16 cellular contexts compared by ENCODE assay signal in the genomic region with DNA sequence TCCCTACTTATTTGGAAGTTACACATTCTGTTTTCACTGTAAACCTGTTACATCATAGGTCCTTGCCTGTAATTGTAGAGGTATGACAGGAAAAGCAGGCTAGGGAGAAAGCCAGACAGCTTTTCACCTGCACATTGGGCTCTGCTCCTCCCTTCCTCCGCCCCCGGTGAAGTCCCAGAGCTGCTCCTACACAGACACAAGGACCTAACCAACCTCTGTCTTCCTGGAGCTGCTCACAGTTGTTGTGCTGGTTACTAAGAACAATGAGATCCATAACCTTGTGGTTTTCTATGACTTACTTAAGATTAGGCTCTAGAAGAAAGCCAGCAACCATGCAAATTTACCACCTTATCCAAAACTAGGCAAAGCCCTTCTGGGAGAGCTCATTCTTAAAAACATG. TPM values are rescaled to one million over a fixed set of nuclear protein-coding genes. Genes with fewer than 3 reads are reported as not detected.
DNase-seq lines count a peak whose midpoint lies in the region; TF ChIP-seq lines count a peak whose summit lies in the region.
"Had no signal": no experiment of that assay in that cellular context is flagged by ENCODE, and none has a peak within 500 bp of the region (broad histone marks: within the 10 kb centered on the region; RNA-seq: fewer than 3 reads in every experiment).

No MANE protein-coding gene starts in this region.

- H3K4me1 Mint-ChIP-seq in HFFc6 (ENCODE audit: low read depth): peaks cover 45% of the 10 kb centered on the region
- no peaks in the 10 kb centered on the region for H3K4me1 Mint-ChIP-seq in activated T-helper 2 cell treated with anti-CD3 and anti-CD28 coated beads, Interferon-gamma antibody, Interleukin-2, Interleukin-4, amounts not matched to agents 10 μg/mL and 5 μg/mL and 100 μg/mL, durations not matched to agents 14 hours and 24 hours and 36 hours (ENCODE audit: low read depth)
- H3K4me1 Mint-ChIP-seq: B cell, H9 had no signal

- DNase-seq in HFFc6 (peak; percentile 3), NCI-H226 (peak; percentile 21), cardiac fibroblast (ENCODE audit: low read depth in 2 of 2) (peak; percentile 15 to 33), islet precursor cell (peak; percentile 75), RKO (ENCODE audit: low spot score) (no peak), H4 (ENCODE audit: low spot score) (no peak), hippocampal formation (lab: John Stamatoyannopoulos, UW) (no peak)
- DNase-seq in activated T-helper 2 cell treated with anti-CD3 and anti-CD28 coated beads, Interferon-gamma antibody, Interleukin-2, Interleukin-4, amounts not matched to agents 10 μg/mL and 5 μg/mL and 100 μg/mL, durations not matched to agents 14 hours and 24 hours and 36 hours (ENCODE audit: low spot score): no peak
- DNase-seq: CD4-positive, alpha-beta T cell; DMS79; H9; NCI-H1092; NCI-H345; NCI-H69 had no signal

- no peak for TF ChIP-seq CTCF in HFFc6 (IDR thresholded peaks at IDR 0.05)
- TF ChIP-seq CTCF in cardiac fibroblast (IDR thresholded peaks at IDR 0.05; ENCODE audit: low read depth, low read length): no peak

- no peaks in the 10 kb centered on the region for H3K27me3 Mint-ChIP-seq in HFFc6 (ENCODE audit: insufficient read depth)
- H3K27me3 Mint-ChIP-seq in activated T-helper 2 cell treated with anti-CD3 and anti-CD28 coated beads, Interferon-gamma antibody, Interleukin-2, Interleukin-4, amounts not matched to agents 10 μg/mL and 5 μg/mL and 100 μg/mL, durations not matched to agents 14 hours and 24 hours and 36 hours (ENCODE audit: low read depth): no peaks in the 10 kb centered on the region
- H3K27me3 Mint-ChIP-seq: B cell; CD4-positive, alpha-beta T cell had no signal

- intact Hi-C loops in activated T-helper 2 cell treated with anti-CD3 and anti-CD28 coated beads, Interferon-gamma antibody, Interleukin-2, Interleukin-4, amounts not matched to agents 10 μg/mL and 5 μg/mL and 100 μg/mL, durations not matched to agents 14 hours and 24 hours and 36 hours (cut with micrococcal nuclease): no loop called here

- peak overlapping the region; percentile 82 for H3K27ac Mint-ChIP-seq in HFFc6
- H3K27ac Mint-ChIP-seq in activated T-helper 2 cell treated with anti-CD3 and anti-CD28 coated beads, Interferon-gamma antibody, Interleukin-2, Interleukin-4, amounts not matched to agents 10 μg/mL and 5 μg/mL and 100 μg/mL, durations not matched to agents 14 hours and 24 hours and 36 hours: no peak overlapping the region
- H3K27ac Mint-ChIP-seq: B cell; CD4-positive, alpha-beta T cell; H9 had no signal

- no peaks in the 10 kb centered on the region for H3K9me3 Mint-ChIP-seq in HFFc6
- no peaks in the 10 kb centered on the region for H3K9me3 Mint-ChIP-seq in activated T-helper 2 cell treated with anti-CD3 and anti-CD28 coated beads, Interferon-gamma antibody, Interleukin-2, Interleukin-4, amounts not matched to agents 10 μg/mL and 5 μg/mL and 100 μg/mL, durations not matched to agents 14 hours and 24 hours and 36 hours
- H3K9me3 Mint-ChIP-seq: CD4-positive, alpha-beta T cell had no signal

- H3K4me3 ChIP-seq in cardiac fibroblast (replicated peaks in 1 of 2; ENCODE audit: low read depth in 2 of 2, low read length in 2 of 2): no peak overlapping the region
- H3K4me3 ChIP-seq: SK-N-MC had no signal

- H3K36me3 Mint-ChIP-seq in HFFc6 (ENCODE audit: low read depth): peaks cover 32% of the 10 kb centered on the region
- peaks cover 33% of the 10 kb centered on the region for H3K36me3 Mint-ChIP-seq in activated T-helper 2 cell treated with anti-CD3 and anti-CD28 coated beads, Interferon-gamma antibody, Interleukin-2, Interleukin-4, amounts not matched to agents 10 μg/mL and 5 μg/mL and 100 μg/mL, durations not matched to agents 14 hours and 24 hours and 36 hours (ENCODE audit: low read depth)

- H3K4me3 Mint-ChIP-seq in HFFc6: no peak overlapping the region
- no peak overlapping the region for H3K4me3 Mint-ChIP-seq in activated T-helper 2 cell treated with anti-CD3 and anti-CD28 coated beads, Interferon-gamma antibody, Interleukin-2, Interleukin-4, amounts not matched to agents 10 μg/mL and 5 μg/mL and 100 μg/mL, durations not matched to agents 14 hours and 24 hours and 36 hours (ENCODE audit: low read depth)
- H3K4me3 Mint-ChIP-seq: B cell; CD4-positive, alpha-beta T cell; H9 had no signal

RNA-seq across cellular contexts. Expression of gene MOSPD2, which starts 40.0 kb away (rescaled TPM):
- total RNA-seq in HFFc6 (2021; fragmentation: NEBNext Ultra II Directional; extraction: Animal tissue kit (Norgen Biotek cat#: 25700)): 10 to 100 TPM; 22.0 to 28.2 (median 25.1) TPM
- 12.6 and 14.8 TPM in 2 replicates for total RNA-seq in activated T-helper 2 cell treated with anti-CD3 and anti-CD28 coated beads, Interferon-gamma antibody, Interleukin-2, Interleukin-4, amounts not matched to agents 10 μg/mL and 5 μg/mL and 100 μg/mL, durations not matched to agents 14 hours and 24 hours and 36 hours
- total RNA-seq in H4 (2014; rRNA removed; shearing (Covaris generic)): 6.6 and 12.2 TPM in 2 replicates

RNA-seq across cellular contexts. Expression of gene FANCB, which starts 40.4 kb away (rescaled TPM):
- 1 to 10 TPM; 6.6 to 10.0 (median 8.7) TPM for total RNA-seq in HFFc6 (2021; fragmentation: NEBNext Ultra II Directional; extraction: Animal tissue kit (Norgen Biotek cat#: 25700))
- 14.2 and 14.6 TPM in 2 replicates for total RNA-seq in activated T-helper 2 cell treated with anti-CD3 and anti-CD28 coated beads, Interferon-gamma antibody, Interleukin-2, Interleukin-4, amounts not matched to agents 10 μg/mL and 5 μg/mL and 100 μg/mL, durations not matched to agents 14 hours and 24 hours and 36 hours
- total RNA-seq in H4 (2014; rRNA removed; shearing (Covaris generic)): 6.2 and 8.3 TPM in 2 replicates

Comparison
In these comparisons a context has a peak if more than half of its experiments do, and no peak if none do; other contexts are left out.
1. DNase-seq: peak in HFFc6 (single experiment), NCI-H226 (single experiment), cardiac fibroblast (2 of 2) and islet precursor cell (single experiment); none in RKO (single experiment), activated T-helper 2 cell treated with anti-CD3 and anti-CD28 coated beads, Interferon-gamma antibody, Interleukin-2, Interleukin-4, amounts not matched to agents 10 μg/mL and 5 μg/mL and 100 μg/mL, durations not matched to agents 14 hours and 24 hours and 36 hours (single experiment), H4 (single experiment) and hippocampal formation (0 of 2).